Comparison of ENCODE assay signal across 21 cellular contexts in the genomic region with DNA sequence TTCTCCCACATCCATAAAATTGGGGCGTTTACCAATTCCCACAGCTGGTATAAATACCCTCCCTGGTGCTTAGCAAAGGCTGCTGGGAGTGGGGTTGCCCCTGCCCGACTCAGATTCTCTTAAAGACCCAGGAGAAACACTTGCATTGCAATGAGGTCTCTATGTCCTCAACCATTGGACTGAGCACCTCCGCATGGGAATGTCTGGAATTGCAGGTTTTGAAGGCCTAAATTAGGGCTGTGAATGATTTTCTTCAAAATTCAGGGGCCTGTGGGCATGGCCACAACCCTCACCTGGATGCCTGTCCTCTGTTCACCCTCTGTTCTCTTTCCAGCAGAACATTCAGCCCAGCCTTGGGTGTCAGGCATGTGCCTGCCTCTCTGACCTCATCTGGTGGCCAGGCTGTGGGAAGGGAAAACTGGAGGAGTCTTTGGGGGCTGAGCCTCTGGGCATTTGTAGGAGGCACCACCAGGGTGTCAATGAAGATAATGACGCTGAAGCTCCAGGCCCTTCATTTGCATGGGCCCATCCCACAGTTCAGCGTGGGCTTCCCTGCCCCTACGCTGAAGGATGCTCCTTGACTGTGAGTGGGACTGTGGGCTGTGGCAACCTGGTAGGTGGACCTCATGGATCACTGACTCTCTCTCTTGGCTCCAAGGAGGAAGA. TPM values are rescaled to one million over a fixed set of nuclear protein-coding genes. Genes with fewer than 3 reads are reported as not detected.
A peak's percentile ranks its signal among the peaks of the same experiment; 100 is the strongest.
DNase-seq lines count a peak whose midpoint lies in the region; ATAC-seq, FAIRE-seq and TF ChIP-seq lines count a peak whose summit lies in the region.
"Had no signal": no experiment of that assay in that cellular context is flagged by ENCODE, and none has a peak within 500 bp of the region (broad histone marks: within the 10 kb centered on the region; RNA-seq: fewer than 3 reads in every experiment).

No MANE protein-coding gene starts in this region.

- H3K36me3 ChIP-seq in IMR-90 (ENCODE audit: control insufficient read depth, insufficient read depth, low read length) (no peaks in the 10 kb centered on the region), stomach (no peaks in the 10 kb centered on the region), pancreas (no peaks in the 10 kb centered on the region), ascending aorta (no peaks in the 10 kb centered on the region)

- H3K27me3 ChIP-seq in IMR-90 (ENCODE audit: control insufficient read depth, insufficient read depth, low read length), result peaks cover 11% of the 10 kb centered on the region
- H3K27me3 ChIP-seq in stomach, result peaks cover 0 to 5% (median 0%) of the 10 kb centered on the region in 3 donors
- H3K27me3 ChIP-seq in pancreas, result no peaks in the 10 kb centered on the region
- no peaks in the 10 kb centered on the region for H3K27me3 ChIP-seq in ascending aorta

- H2AFZ ChIP-seq in IMR-90 (replicated peaks; ENCODE audit: low read length, poor library complexity), result peak overlapping the region; percentile 63

- no peaks in the 10 kb centered on the region for H4K20me1 ChIP-seq in IMR-90 (ENCODE audit: insufficient read depth, low read length)

- dilution Hi-C loops in IMR-90 (cut with HindIII; ENCODE audit: low sequenced_read_pairs, unreplicated experiment), result no loop called here

- no peak for TF ChIP-seq RAD21 in IMR-90 (IDR thresholded peaks at IDR 0.05; ENCODE audit: low read length)

- no peak overlapping the region for H3K4me3 ChIP-seq in IMR-90 (ENCODE audit: insufficient read depth, low read depth, low read length)
- H3K4me3 ChIP-seq in foreskin fibroblast (ENCODE audit: low read depth in 1 of 2, low read length in 2 of 2), result no peak overlapping the region
- no peak overlapping the region for H3K4me3 ChIP-seq in stomach
- H3K4me3 ChIP-seq in pancreas, result no peak overlapping the region
- no peak overlapping the region for H3K4me3 ChIP-seq in ascending aorta
- H3K4me3 ChIP-seq: K562, mucosa of descending colon had no signal

- no peak overlapping the region for H3K4me3 Mint-ChIP-seq in activated CD8-positive, alpha-beta memory T cell treated with anti-CD3 and anti-CD28 coated beads, Interleukin-2, amount 10 ng/mL, durations not matched to agents 7 days and 5 days
- H3K4me3 Mint-ChIP-seq: activated CD4-positive, alpha-beta T cell treated with anti-CD3 and anti-CD28 coated beads for 36 hours; effector memory CD8-positive, alpha-beta T cell had no signal

- H2BK20ac ChIP-seq in IMR-90 (ENCODE audit: low read depth, low read length), result no peak overlapping the region

- no peak overlapping the region for H3K18ac ChIP-seq in IMR-90 (ENCODE audit: low read depth, low read length)

- H3K79me1 ChIP-seq in IMR-90 (ENCODE audit: low read depth in 1 of 2, low read length in 2 of 2), result no peaks in the 10 kb centered on the region

- H3K4me2 ChIP-seq in IMR-90 (ENCODE audit: low read depth, low read length), result no peak overlapping the region

- intact Hi-C loops in IMR-90 (cut with micrococcal nuclease), result no loop called here
- intact Hi-C loops in stomach (cut with DNase I; ENCODE audit: low total_unique reads), result no loop called here
- intact Hi-C loops in pancreas (cut with DNase I), result no loop called here
- intact Hi-C loops in ascending aorta (cut with DNase I), result no loop called here

- in situ Hi-C loops in IMR-90 (cut with MboI; ENCODE audit: low sequenced_read_pairs), result no loop called here

- TF ChIP-seq POLR2A in IMR-90 (IDR thresholded peaks at IDR 0.05; ENCODE audit: low read depth, low read length) (no peak), stomach (IDR thresholded peaks at IDR 0.05) (no peak)

- no peak overlapping the region for H4K5ac ChIP-seq in IMR-90 (ENCODE audit: low read depth, low read length)

- H3K56ac ChIP-seq in IMR-90 (ENCODE audit: extremely low read depth, insufficient read depth, low read length), result no peak overlapping the region

- no peak overlapping the region for H3K27ac ChIP-seq in IMR-90 (ENCODE audit: insufficient read depth, low read length)
- H3K27ac ChIP-seq in stomach, result no peak overlapping the region
- no peak overlapping the region for H3K27ac ChIP-seq in pancreas
- no peak overlapping the region for H3K27ac ChIP-seq in ascending aorta

- H3K4me1 ChIP-seq in IMR-90 (ENCODE audit: control insufficient read depth, insufficient read depth, low read length) (no peaks in the 10 kb centered on the region), stomach (no peaks in the 10 kb centered on the region), pancreas (no peaks in the 10 kb centered on the region), ascending aorta (no peaks in the 10 kb centered on the region)

- peak overlapping the region; percentile 54 for H2AK5ac ChIP-seq in IMR-90 (ENCODE audit: low read depth, low read length)

- ATAC-seq in activated CD8-positive, alpha-beta memory T cell treated with anti-CD3 and anti-CD28 coated beads, Interleukin-2, amount 10 ng/mL, durations not matched to agents 7 days and 5 days, result no peak
- ATAC-seq in IMR-90 (ENCODE audit: low read depth) (no peak), pancreas (no peak)
- ATAC-seq: activated CD4-positive, alpha-beta T cell treated with anti-CD3 and anti-CD28 coated beads for 36 hours; effector memory CD8-positive, alpha-beta T cell; Right ventricle myocardium inferior had no signal

- H3K9me3 ChIP-seq in IMR-90 (ENCODE audit: control insufficient read depth, insufficient read depth, low read length) (no peaks in the 10 kb centered on the region; the same call in 1 of the 2 replicates), stomach (no peaks in the 10 kb centered on the region), pancreas (no peaks in the 10 kb centered on the region), ascending aorta (no peaks in the 10 kb centered on the region)
- H3K9me3 ChIP-seq: mucosa of descending colon had no signal

- CTCF ChIA-PET in activated CD8-positive, alpha-beta memory T cell treated with anti-CD3 and anti-CD28 coated beads, Interleukin-2, amount 10 ng/mL, durations not matched to agents 7 days and 5 days (lab: Charles Lee), result no interaction called here
- CTCF ChIA-PET in IMR-90 (lab: Yijun Ruan, JAX), result no interaction called here

- no peak overlapping the region for H3K9ac ChIP-seq in IMR-90 (ENCODE audit: low read depth, low read length)

- H2BK15ac ChIP-seq in IMR-90 (ENCODE audit: low read depth, low read length), result no peak overlapping the region

- H4K8ac ChIP-seq in IMR-90 (ENCODE audit: low read depth in 2 of 2, low read length in 2 of 2), result no peak overlapping the region

- no peak overlapping the region for H3K23ac ChIP-seq in IMR-90 (ENCODE audit: low read depth, low read length)

- no peaks in the 10 kb centered on the region for H3K9me3 Mint-ChIP-seq in activated CD8-positive, alpha-beta memory T cell treated with anti-CD3 and anti-CD28 coated beads, Interleukin-2, amount 10 ng/mL, durations not matched to agents 7 days and 5 days (ENCODE audit: low read depth)
- H3K9me3 Mint-ChIP-seq: effector memory CD8-positive, alpha-beta T cell had no signal

- POLR2A ChIA-PET in IMR-90 (lab: Charles Lee; ENCODE audit: unreplicated experiment), result no interaction called here

- H3K27ac Mint-ChIP-seq in activated CD8-positive, alpha-beta memory T cell treated with anti-CD3 and anti-CD28 coated beads, Interleukin-2, amount 10 ng/mL, durations not matched to agents 7 days and 5 days, result no peak overlapping the region
- H3K27ac Mint-ChIP-seq: effector memory CD8-positive, alpha-beta T cell had no signal

- H3K4me1 Mint-ChIP-seq in activated CD8-positive, alpha-beta memory T cell treated with anti-CD3 and anti-CD28 coated beads, Interleukin-2, amount 10 ng/mL, durations not matched to agents 7 days and 5 days, result peaks cover 11% of the 10 kb centered on the region

- no peak for FAIRE-seq in pancreas (lab: Jason Lieb, UNC)
- FAIRE-seq: astrocyte had no signal

- no peaks in the 10 kb centered on the region for H3K36me3 Mint-ChIP-seq in activated CD8-positive, alpha-beta memory T cell treated with anti-CD3 and anti-CD28 coated beads, Interleukin-2, amount 10 ng/mL, durations not matched to agents 7 days and 5 days

- H3K27me3 Mint-ChIP-seq in activated CD8-positive, alpha-beta memory T cell treated with anti-CD3 and anti-CD28 coated beads, Interleukin-2, amount 10 ng/mL, durations not matched to agents 7 days and 5 days, result peaks cover 17% of the 10 kb centered on the region

- H4K91ac ChIP-seq in IMR-90 (ENCODE audit: insufficient read depth, low read depth, low read length), result no peak overlapping the region

- DNase-seq in activated CD8-positive, alpha-beta memory T cell treated with anti-CD3 and anti-CD28 coated beads for 24 hours, result peak; percentile 43
- DNase-seq in activated CD8-positive, alpha-beta memory T cell treated with anti-CD3 and anti-CD28 coated beads, Interleukin-2, amount 10 ng/mL, durations not matched to agents 7 days and 5 days, result no peak
- no peak for DNase-seq in IMR-90
- DNase-seq in foreskin fibroblast, result no peak
- peak; percentile 19 for DNase-seq in stomach
- no peak for DNase-seq in pancreas
- DNase-seq in ascending aorta (ENCODE audit: low spot score in 2 of 2), result no peak
- DNase-seq in GM20000 (ENCODE audit: low spot score), result no peak
- DNase-seq: activated naive CD4-positive, alpha-beta T cell treated with Interleukin-2 at 50 U/mL for 16 hours; C1 segment of cervical spinal cord; effector memory CD8-positive, alpha-beta T cell; NCI-H1694 treated with DMSO at 0.1 percent for 48 hours; NCI-H69; stimulated activated CD8-positive, alpha-beta memory T cell treated with anti-CD3 and anti-CD28 coated beads, Interleukin-4, amount 100 ng/mL, for 48 hours; SW 1271 had no signal

- no TSS peak for BruUV-seq in IMR-90 (replicated peaks; lab: Mats Ljungman, UMichigan)

- TF ChIP-seq EP300 in stomach (IDR thresholded peaks at IDR 0.05), result no peak

- 43% methylated on average over 1 of the region's 6 CpGs; no CpG with 5 or more reads in 1 of the 2 experiments for WGBS in IMR-90 (ENCODE audit: extremely low coverage in 2 of 2, insufficient read length in 1 of 2), 2 experiments
- WGBS in stomach, 5 donors, result 87 to 93% (median 90%) methylated on average over 6 of the region's 6 CpGs
- whole genome bisulfite sequencing in pancreas, 2 donors, result 93 to 98% methylated on average over 6 of the region's 6 CpGs

- no peak overlapping the region; the same call in 1 of the 2 replicates for H3K4ac ChIP-seq in IMR-90 (ENCODE audit: low read depth, low read length)

- peak overlapping the region; percentile 3; the same call in 1 of the 2 replicates for H3K14ac ChIP-seq in IMR-90 (replicated peaks; ENCODE audit: low read depth, low read length)

- no peak for TF ChIP-seq CTCF in IMR-90 (conservative IDR thresholded peaks at IDR 0.05; ENCODE audit: low read depth, low read length)
- TF ChIP-seq CTCF in foreskin fibroblast (IDR thresholded peaks at IDR 0.05; ENCODE audit: low read depth, low read length), result peak; percentile 1
- peak in 1 of 7 experiments; percentile 8 for TF ChIP-seq CTCF in stomach (IDR thresholded peaks at IDR 0.05)
- TF ChIP-seq CTCF in pancreas (IDR thresholded peaks at IDR 0.05), result no peak
- TF ChIP-seq CTCF in ascending aorta (IDR thresholded peaks at IDR 0.05), result no peak
- TF ChIP-seq CTCF in GM20000 (IDR thresholded peaks at IDR 0.05; ENCODE audit: extremely low read depth, missing control alignments), result no peak

- no peak overlapping the region for H2BK120ac ChIP-seq in IMR-90 (ENCODE audit: low read depth, low read length)

- no peaks in the 10 kb centered on the region; the same call in 1 of the 2 replicates for H3K9me1 ChIP-seq in IMR-90 (ENCODE audit: insufficient read depth, low read length)

- H2BK5ac ChIP-seq in IMR-90 (ENCODE audit: low read depth, low read length, poor library complexity, severe bottlenecking), result no peak overlapping the region

- H2AK9ac ChIP-seq in IMR-90 (replicated peaks; ENCODE audit: low read depth, low read length, poor library complexity), result no peak overlapping the region

RNA-seq across cellular contexts. Expression of gene MYEOV, which starts 52.7 kb away (rescaled TPM):
- total RNA-seq in activated CD8-positive, alpha-beta memory T cell treated with anti-CD3 and anti-CD28 coated beads, Interleukin-2, amount 10 ng/mL, durations not matched to agents 7 days and 5 days, result not detected
- total RNA-seq in IMR-90 (2012; rRNA removed), result 6.1 and 6.8 TPM in 2 replicates
- 5.8 and 12.5 TPM in 2 replicates for polyA plus RNA-seq in IMR-90 (2012; rRNA removed)
- polyA plus RNA-seq in IMR-90 (2012; cell fraction: cytosol; rRNA removed), result 3.3 and 5.6 TPM in 2 replicates
- 7.1 and 13.0 TPM in 2 replicates for polyA plus RNA-seq in IMR-90 (2012; cell fraction: nucleus; rRNA removed; ENCODE audit: low replicate concordance)
- total RNA-seq in stomach, result 10 to 100 TPM in 1 of 5 donors, 1 to 10 TPM in 1, under 1 TPM in 1, not detected in 2; 0.92 to 11.7 (median 1.9) TPM
- 10 to 100 TPM in 2 of 3 donors, 1 to 10 TPM in 1; 5.3 to 41.5 (median 16.4) TPM for polyA plus RNA-seq in stomach
- 1 to 10 TPM in 4 of 6 donors, under 1 TPM in 1, not detected in 1; 0.37 to 3.8 (median 3.0) TPM for total RNA-seq in pancreas
- 1 to 10 TPM; 3.2 to 3.7 TPM for polyA plus RNA-seq in pancreas
- total RNA-seq in ascending aorta, result not detected
- total RNA-seq: activated CD4-positive, alpha-beta T cell treated with anti-CD3 and anti-CD28 coated beads for 36 hours; astrocyte; Right ventricle myocardium inferior; urinary bladder had no signal

Comparison
In these comparisons a context has a peak if more than half of its experiments do, and no peak if none do; other contexts are left out.
1. DNase-seq: peak in activated CD8-positive, alpha-beta memory T cell treated with anti-CD3 and anti-CD28 coated beads for 24 hours (single experiment) and stomach (single experiment); none in activated CD8-positive, alpha-beta memory T cell treated with anti-CD3 and anti-CD28 coated beads, Interleukin-2, amount 10 ng/mL, durations not matched to agents 7 days and 5 days (single experiment), IMR-90 (single experiment), foreskin fibroblast (0 of 2), pancreas (0 of 6), ascending aorta (0 of 2) and GM20000 (single experiment).